8 cellular contexts compared by ENCODE assay signal in genomic region chr1:10494754-10495474, GRCh38. TPM values are rescaled to one million over a fixed set of nuclear protein-coding genes. Genes with fewer than 3 reads are reported as not detected.
A peak's percentile ranks its signal among the peaks of the same experiment; 100 is the strongest.
DNase-seq lines count a peak whose midpoint lies in the region; ATAC-seq, FAIRE-seq and TF ChIP-seq lines count a peak whose summit lies in the region.

No MANE protein-coding gene starts in this region.

- in situ Hi-C loops in gastrocnemius medialis (cut with MboI; ENCODE audit: low sequenced_read_pairs in 4 of 4) = loop anchor here in 2 of 4 donors (5.0 to 10.0 kb wide), 2 partner anchors 68 to 380 kb away; no protein-coding TSS in a partner anchor

- H3K27ac ChIP-seq in ascending aorta (no peak overlapping the region), gastrocnemius medialis (peak overlapping the region; percentile 56 to 78 (median 66))

- H3K27me3 ChIP-seq in ascending aorta (no peaks in the 10 kb centered on the region), gastrocnemius medialis (no peaks in the 10 kb centered on the region)

- intact Hi-C loops in ascending aorta (cut with DNase I) (loop anchor here (1.0 to 10.0 kb wide), 4 partner anchors 65 to 1147 kb away; partner anchors contain the start of gene CENPS), gastrocnemius medialis (cut with DNase I; ENCODE audit: low total_unique reads) (loop anchor here (1.0 to 10.0 kb wide), 3 partner anchors 33 to 120 kb away; no protein-coding TSS in a partner anchor)

- FAIRE-seq in GM12891 (lab: Jason Lieb, UNC) = peak; percentile 89

- peak; percentile 65 for ATAC-seq in HG02763 (IDR thresholded peaks at IDR 0.05; ENCODE audit: unreplicated experiment)
- ATAC-seq in gastrocnemius medialis = peak; percentile 87 to 93
- ATAC-seq in GM19324 (IDR thresholded peaks at IDR 0.05; ENCODE audit: low FRiP score, unreplicated experiment) = no peak

- H3K4me1 ChIP-seq in ascending aorta (peaks cover 3 to 7% of the 10 kb centered on the region in 2 donors), gastrocnemius medialis (peaks cover 20 to 22% of the 10 kb centered on the region in 2 donors)

- no peak for TF ChIP-seq POLR2A in GM12891 (IDR thresholded peaks at IDR 0.05; ENCODE audit: low read depth, low read length)
- TF ChIP-seq POLR2A in gastrocnemius medialis (IDR thresholded peaks at IDR 0.05) = no peak

- H3K9me3 ChIP-seq in ascending aorta (no peaks in the 10 kb centered on the region), gastrocnemius medialis (no peaks in the 10 kb centered on the region)

- peak; percentile 85 to 93 (median 90) for TF ChIP-seq CTCF in ascending aorta (IDR thresholded peaks at IDR 0.05)
- peak; percentile 70 to 89 (median 86) for TF ChIP-seq CTCF in gastrocnemius medialis (IDR thresholded peaks at IDR 0.05 in 4 of 5, conservative IDR thresholded peaks at IDR 0.05 in 1 of 5)

- DNase-seq in GM12891 (ENCODE audit: insufficient read length, low spot score) (peak; percentile 57), NCI-H1417 treated with DMSO at 0.1 percent for 48 hours (lab: John Stamatoyannopoulos, UW) (peak; percentile 22), T-helper 2 cell (peak; percentile 43 to 94 (median 64)), ascending aorta (ENCODE audit: low spot score in 2 of 2) (peak in 1 of 2 donors; percentile 84), hippocampal formation (lab: John Stamatoyannopoulos, UW) (peak; percentile 69 to 72), gastrocnemius medialis (peak; percentile 31 to 48)

- peaks cover 0 to 6% of the 10 kb centered on the region in 2 donors for H3K36me3 ChIP-seq in ascending aorta
- no peaks in the 10 kb centered on the region for H3K36me3 ChIP-seq in gastrocnemius medialis

- H3K4me3 ChIP-seq in ascending aorta (peak overlapping the region; percentile 18 to 47), gastrocnemius medialis (peak overlapping the region in 1 of 4 donors; percentile 2)

TF ChIP-seq in GM12891, 5 proteins besides CTCF, POLR2A, EP300 and RAD21:
- TF ChIP-seq PAX5 (IDR thresholded peaks at IDR 0.05; ENCODE audit: insufficient read depth, low read length, severe bottlenecking) (no peak), SPI1 (IDR thresholded peaks at IDR 0.05; ENCODE audit: low read depth, low read length) (no peak), POLR2AphosphoS5 (IDR thresholded peaks at IDR 0.05; ENCODE audit: low read depth, low read length) (no peak), TAF1 (IDR thresholded peaks at IDR 0.05; ENCODE audit: low read depth, low read length) (no peak), POU2F2 (IDR thresholded peaks at IDR 0.05; ENCODE audit: low read depth, low read length) (no peak)

RNA-seq across cellular contexts. Expression of gene PEX14, which starts 20.2 kb away (rescaled TPM):
- 12.8 TPM for polyA plus RNA-seq in GM12891 (2012; ENCODE audit: low read depth, missing spikeins)
- total RNA-seq in ascending aorta (10.6 TPM), gastrocnemius medialis (10 to 100 TPM in 3 of 4 donors, 1 to 10 TPM in 1; 8.1 to 17.8 (median 15.8) TPM)

RNA-seq across cellular contexts. Expression of gene DFFA, which starts 22.6 kb away (rescaled TPM):
- polyA plus RNA-seq in GM12891 (2012; ENCODE audit: low read depth, missing spikeins) = 24.8 TPM
- total RNA-seq in ascending aorta (11.8 TPM), gastrocnemius medialis (10 to 100 TPM; 13.8 to 15.6 (median 14.5) TPM)

RNA-seq across cellular contexts. Expression of gene CORT, which starts 45.1 kb away (rescaled TPM):
- polyA plus RNA-seq in GM12891 (2012; ENCODE audit: low read depth, missing spikeins) = 0.32 TPM
- not detected for total RNA-seq in ascending aorta
- total RNA-seq in gastrocnemius medialis = under 1 TPM in 1 of 4 donors, not detected in 3; 0.46 TPM

Comparison
In these comparisons a context has a peak if more than half of its experiments do, and no peak if none do; other contexts are left out.
1. H3K27ac ChIP-seq: peak in gastrocnemius medialis (4 of 4); none in ascending aorta (0 of 2).